ENCODE assay signal across 9 cellular contexts in the genomic region with DNA sequence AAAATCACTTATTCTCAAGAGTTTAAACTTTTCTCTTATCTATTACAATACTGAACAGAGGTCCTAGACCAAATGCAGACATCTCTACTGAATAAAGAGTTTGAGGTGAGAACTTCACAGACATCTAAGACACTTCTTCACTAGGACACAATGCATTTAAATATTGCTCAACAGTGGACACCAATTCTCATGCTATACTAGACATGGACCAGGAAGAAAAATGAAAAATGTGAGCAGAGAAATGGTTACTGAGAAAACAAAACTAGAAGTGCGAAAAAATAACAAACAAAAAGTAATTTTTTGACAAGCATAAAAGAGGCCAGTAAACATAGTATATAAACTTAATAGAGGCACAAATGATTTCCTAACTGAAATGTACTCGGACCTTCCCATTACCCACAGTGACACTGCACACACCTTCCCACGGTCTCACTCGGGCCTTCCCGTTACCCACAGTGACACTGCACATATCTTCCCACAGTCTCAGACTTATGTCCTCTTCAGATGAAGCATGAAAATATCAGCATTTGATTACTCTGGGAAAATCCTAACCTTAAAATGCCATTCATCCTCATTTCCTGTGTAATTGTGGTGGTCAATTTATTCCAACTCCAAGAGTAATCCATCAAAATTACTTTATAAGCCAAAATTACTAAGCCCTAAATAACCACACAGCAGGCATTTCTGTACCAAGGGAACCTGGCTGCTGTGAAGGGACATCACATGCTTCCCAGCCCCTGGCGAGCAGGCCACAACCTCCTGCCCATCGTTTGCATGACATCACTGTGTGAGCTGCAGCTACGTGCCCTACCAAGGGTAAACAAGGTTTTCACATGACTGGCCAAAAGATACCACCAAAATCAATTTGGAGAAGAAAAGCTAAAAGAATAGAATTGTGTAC. TPM values are rescaled to one million over a fixed set of nuclear protein-coding genes. Genes with fewer than 3 reads are reported as not detected.
DNase-seq lines count a peak whose midpoint lies in the region; ATAC-seq, FAIRE-seq and TF ChIP-seq lines count a peak whose summit lies in the region.
"Had no signal": no experiment of that assay in that cellular context is flagged by ENCODE, and none has a peak within 500 bp of the region (broad histone marks: within the 10 kb centered on the region; RNA-seq: fewer than 3 reads in every experiment).

No MANE protein-coding gene starts in this region.

- H3K36me3 ChIP-seq in DND-41 (ENCODE audit: insufficient read depth, low read length) = peaks cover 46% of the 10 kb centered on the region
- H3K36me3 ChIP-seq in ascending aorta = peaks cover 6 to 14% of the 10 kb centered on the region in 2 donors
- peaks cover 16 to 18% of the 10 kb centered on the region in 2 experiments for H3K36me3 ChIP-seq in keratinocyte (ENCODE audit: control insufficient read depth in 2 of 2, extremely low read depth in 1 of 2, insufficient read depth in 2 of 2, low read length in 2 of 2)
- H3K36me3 ChIP-seq in testis (ENCODE audit: low read depth, missing control alignments) = no peaks in the 10 kb centered on the region

- TF ChIP-seq CTCF in DND-41 (IDR thresholded peaks at IDR 0.05; ENCODE audit: borderline replicate concordance, extremely low read depth, low read length, poor library complexity, severe bottlenecking) (no peak), ascending aorta (IDR thresholded peaks at IDR 0.05) (no peak), keratinocyte (optimal IDR thresholded peaks at IDR 0.05 in 1 of 3, IDR thresholded peaks at IDR 0.05 in 1 of 3, conservative IDR thresholded peaks at IDR 0.05 in 1 of 3; ENCODE audit: extremely low read depth in 1 of 3, insufficient read depth in 2 of 3, low read length in 3 of 3) (no peak), testis (IDR thresholded peaks at IDR 0.05) (no peak)

- H3K4me3 ChIP-seq in DND-41 (ENCODE audit: low read depth in 1 of 2, low read length in 2 of 2) (no peak overlapping the region), ascending aorta (peak overlapping the region in 1 of 2 donors; percentile 4), keratinocyte (ENCODE audit: control insufficient read depth in 2 of 3, extremely low read depth in 1 of 3, insufficient read depth in 2 of 3, low read depth in 1 of 3, low read length in 3 of 3) (no peak overlapping the region), testis (no peak overlapping the region)

- H3K27ac ChIP-seq in DND-41 (ENCODE audit: low read length) (no peak overlapping the region), ascending aorta (peak overlapping the region; percentile 90 to 92), keratinocyte (ENCODE audit: control insufficient read depth, insufficient read depth, low read length) (peak overlapping the region; percentile 58), testis (peak overlapping the region; percentile 36 to 48)

- H3K9me1 ChIP-seq in keratinocyte (ENCODE audit: control insufficient read depth, extremely low read depth, insufficient read depth, low read length) = no peaks in the 10 kb centered on the region

- DNase-seq in DND-41 (no peak), ascending aorta (ENCODE audit: low spot score in 2 of 2) (peak; percentile 67 to 88), keratinocyte (ENCODE audit: low read depth, low spot score) (peak; percentile 13), testis (peak; percentile 71), inferior parietal cortex (ENCODE audit: extremely low spot score) (no peak)
- DNase-seq in stimulated activated CD4-positive, alpha-beta T cell treated with anti-CD3 and anti-CD28 coated beads, Interleukin-2, amount 100 ng/mL, for 24 hours = no peak

- TF ChIP-seq POLR2A in testis (IDR thresholded peaks at IDR 0.05) = no peak

- dilution Hi-C loops in keratinocyte (cut with MboI; ENCODE audit: extremely low pct_ligation_motif_present, low sequenced_read_pairs) = no loop called here

- H3K79me2 ChIP-seq in DND-41 (ENCODE audit: insufficient read depth, low read length) (peaks cover 100% of the 10 kb centered on the region), keratinocyte (ENCODE audit: control insufficient read depth, insufficient read depth, low read length) (peaks cover 98% of the 10 kb centered on the region)

- intact Hi-C loops in ascending aorta (cut with DNase I) = no loop called here
- intact Hi-C loops in testis (cut with DNase I; ENCODE audit: low total_unique reads) = no loop called here

- H4K20me1 ChIP-seq in DND-41 (ENCODE audit: insufficient read depth, low read length) = peaks cover 84% of the 10 kb centered on the region
- peaks cover 3% of the 10 kb centered on the region for H4K20me1 ChIP-seq in keratinocyte (ENCODE audit: control insufficient read depth, extremely low read depth, insufficient read depth, low read length)

- H3K27me3 ChIP-seq in DND-41 (ENCODE audit: insufficient read depth, low read length, poor library complexity) (no peaks in the 10 kb centered on the region), ascending aorta (no peaks in the 10 kb centered on the region), keratinocyte (ENCODE audit: control insufficient read depth, extremely low read depth, insufficient read depth, low read length) (no peaks in the 10 kb centered on the region), testis (no peaks in the 10 kb centered on the region)

- 57 to 63% methylated on average over 8 of the region's 8 CpGs for WGBS in testis, 2 donors

- peaks cover 41% of the 10 kb centered on the region for H3K4me1 ChIP-seq in DND-41 (ENCODE audit: insufficient read depth, low read length)
- H3K4me1 ChIP-seq in ascending aorta = peaks cover 0 to 68% of the 10 kb centered on the region in 2 donors
- H3K4me1 ChIP-seq in keratinocyte (ENCODE audit: control insufficient read depth, extremely low read depth, insufficient read depth, low read length) = peaks cover 22% of the 10 kb centered on the region
- peaks cover 24% of the 10 kb centered on the region for H3K4me1 ChIP-seq in testis

- H3K9me3 ChIP-seq in DND-41 (ENCODE audit: insufficient read depth, low read length, severe bottlenecking) = no peaks in the 10 kb centered on the region
- H3K9me3 ChIP-seq in ascending aorta = no peaks in the 10 kb centered on the region
- no peaks in the 10 kb centered on the region for H3K9me3 ChIP-seq in keratinocyte (ENCODE audit: control insufficient read depth, low read depth, low read length)
- no peaks in the 10 kb centered on the region for H3K9me3 ChIP-seq in testis

- H2AFZ ChIP-seq in DND-41 (ENCODE audit: low read depth, low read length) (no peak overlapping the region), keratinocyte (ENCODE audit: control insufficient read depth, low read length) (no peak overlapping the region)

- H3K9ac ChIP-seq in DND-41 (ENCODE audit: low read depth, low read length) (no peak overlapping the region), keratinocyte (ENCODE audit: control insufficient read depth, extremely low read depth, insufficient read depth, low read length) (no peak overlapping the region)

- H3K4me2 ChIP-seq in DND-41 (ENCODE audit: insufficient read depth, low read length) (peak overlapping the region; percentile 13; the same call in 1 of the 2 replicates), keratinocyte (ENCODE audit: control insufficient read depth, extremely low read depth, insufficient read depth, low read depth, low read length) (peak overlapping the region; percentile 40)

- no peak for ATAC-seq in DND-41 (ENCODE audit: insufficient read depth, low read depth)
- ATAC-seq in GM19463 (IDR thresholded peaks at IDR 0.05; ENCODE audit: unreplicated experiment) = peak; percentile 43
- peak; percentile 42 for ATAC-seq in HG03520 (IDR thresholded peaks at IDR 0.05; ENCODE audit: unreplicated experiment)

- peak; percentile 20 for FAIRE-seq in keratinocyte (lab: Jason Lieb, UNC)

RNA-seq across cellular contexts. Expression of gene SLC15A4, which starts 6.4 kb away (rescaled TPM):
- 39.3 TPM for total RNA-seq in ascending aorta
- 35.9 to 39.3 TPM (median 36.6 TPM) in 3 replicates for polyA plus RNA-seq in keratinocyte
- polyA plus RNA-seq in keratinocyte (2011; ENCODE audit: low read depth) = 7.4 TPM
- 17.6 and 25.1 TPM in 2 replicates for polyA plus RNA-seq in keratinocyte (2011; cell fraction: cytosol; rRNA removed)
- 65.6 and 73.5 TPM in 2 replicates for polyA plus RNA-seq in keratinocyte (2011; cell fraction: nucleus; rRNA removed)
- 26.5 and 28.0 TPM in 2 replicates for polyA plus RNA-seq in keratinocyte (2012; ENCODE audit: low replicate concordance)
- polyA minus RNA-seq in keratinocyte = 39.8 to 54.0 TPM (median 43.7 TPM) in 3 replicates
- 40.7 TPM for polyA minus RNA-seq in keratinocyte (2011; cell fraction: cytosol; rRNA and poly(A)+ RNA removed)
- 52.7 and 67.2 TPM in 2 replicates for polyA minus RNA-seq in keratinocyte (2011; cell fraction: nucleus; rRNA and poly(A)+ RNA removed)
- 10 to 100 TPM; 81.3 to 83.7 TPM for total RNA-seq in testis
- 59.7 TPM for polyA plus RNA-seq in testis (ENCODE audit: insufficient read depth, low read depth, low replicate concordance)

RNA-seq across cellular contexts. Expression of gene GLT1D1, which starts 35.9 kb away (rescaled TPM):
- total RNA-seq in ascending aorta (9.5 TPM), testis (10 to 100 TPM; 10.0 to 18.0 TPM)
- polyA plus RNA-seq in keratinocyte (not detected in 3 replicates), testis (ENCODE audit: insufficient read depth, low read depth, low replicate concordance) (42.3 TPM)
- polyA plus RNA-seq in keratinocyte (2011; ENCODE audit: low read depth) = not detected
- polyA plus RNA-seq in keratinocyte (2011; cell fraction: cytosol; rRNA removed) = not detected in 2 replicates
- not detected in 2 replicates for polyA plus RNA-seq in keratinocyte (2011; cell fraction: nucleus; rRNA removed)
- not detected in 2 replicates for polyA plus RNA-seq in keratinocyte (2012; ENCODE audit: low replicate concordance)
- not detected in 3 replicates for polyA minus RNA-seq in keratinocyte
- not detected for polyA minus RNA-seq in keratinocyte (2011; cell fraction: cytosol; rRNA and poly(A)+ RNA removed)
- not detected in 2 replicates for polyA minus RNA-seq in keratinocyte (2011; cell fraction: nucleus; rRNA and poly(A)+ RNA removed)
- total RNA-seq: NCI-H460 had no signal

Comparison
In these comparisons a context has a peak if more than half of its experiments do, and no peak if none do; other contexts are left out.
1. DNase-seq: peak in ascending aorta (2 of 2), keratinocyte (single experiment) and testis (single experiment); none in DND-41 (single experiment), inferior parietal cortex (single experiment) and stimulated activated CD4-positive, alpha-beta T cell treated with anti-CD3 and anti-CD28 coated beads, Interleukin-2, amount 100 ng/mL, for 24 hours (0 of 2).